22 cellular contexts compared by ENCODE assay signal in the genomic region with DNA sequence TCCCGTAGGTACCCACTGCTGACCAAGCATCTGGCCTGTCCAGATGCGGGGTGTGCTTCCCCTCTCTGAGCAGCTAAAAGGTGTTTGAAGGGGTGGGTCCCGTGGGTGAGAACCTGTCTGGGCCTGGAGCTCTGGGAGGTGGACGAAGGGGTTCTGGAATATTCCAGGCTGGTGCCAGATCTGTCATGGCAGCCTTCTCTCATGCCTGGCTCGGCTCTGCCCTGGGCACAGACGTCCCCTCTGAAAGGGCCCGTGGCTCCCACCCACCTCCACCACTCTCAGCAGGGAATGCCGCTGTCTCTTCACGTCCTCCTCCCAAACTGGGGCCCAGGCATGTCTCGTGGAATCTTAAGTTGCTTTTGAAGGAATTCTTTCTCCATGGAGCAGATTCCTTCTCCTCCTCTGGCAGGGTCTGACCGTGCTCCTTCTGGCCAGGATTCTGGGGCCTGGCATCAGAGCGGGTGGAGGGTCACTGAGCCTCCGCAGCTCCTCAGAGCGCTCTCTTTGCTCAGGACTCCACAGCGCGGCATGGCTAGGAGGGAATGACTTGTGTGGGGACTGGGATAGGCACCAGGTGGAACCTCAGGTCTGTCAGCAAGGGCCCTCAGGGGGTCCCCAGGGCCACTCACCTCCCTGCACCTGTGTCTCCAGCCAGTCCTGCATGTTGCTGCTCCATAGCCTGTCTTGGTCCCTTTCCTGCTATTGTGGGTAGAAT. TPM values are rescaled to one million over a fixed set of nuclear protein-coding genes. Genes with fewer than 3 reads are reported as not detected.
DNase-seq lines count a peak whose midpoint lies in the region; ATAC-seq and TF ChIP-seq lines count a peak whose summit lies in the region.
"Had no signal": no experiment of that assay in that cellular context is flagged by ENCODE, and none has a peak within 500 bp of the region (broad histone marks: within the 10 kb centered on the region; RNA-seq: fewer than 3 reads in every experiment).

No MANE protein-coding gene starts in this region.

- H2AK5ac ChIP-seq in neuronal stem cell (ENCODE audit: low read depth, low read length): no peak overlapping the region

- no peak overlapping the region for H2BK15ac ChIP-seq in neuronal stem cell (ENCODE audit: low read length)

- no peak overlapping the region for H3K4me3 ChIP-seq in right cardiac atrium (ENCODE audit: low read length)
- H3K4me3 ChIP-seq in neuronal stem cell (ENCODE audit: low read length in 2 of 2): no peak overlapping the region
- H3K4me3 ChIP-seq in suprapubic skin: no peak overlapping the region
- H3K4me3 ChIP-seq: A549, SK-N-MC had no signal

- no peak overlapping the region for H2AFZ ChIP-seq in neuronal stem cell (ENCODE audit: low read length)

- peak overlapping the region; percentile 2 for H3K14ac ChIP-seq in neuronal stem cell (ENCODE audit: low read length)

- no peak for TF ChIP-seq POLR2A in suprapubic skin (IDR thresholded peaks at IDR 0.05)

- no peak overlapping the region for H2BK12ac ChIP-seq in neuronal stem cell (ENCODE audit: low read length)

- H3K4ac ChIP-seq in neuronal stem cell (ENCODE audit: low read length): no peak overlapping the region

- no peak overlapping the region for H3K23ac ChIP-seq in neuronal stem cell (ENCODE audit: low read depth, low read length, poor library complexity)

- H3K27ac ChIP-seq in right cardiac atrium (ENCODE audit: low read length): no peak overlapping the region
- H3K27ac ChIP-seq in neuronal stem cell (replicated peaks; ENCODE audit: low read length): no peak overlapping the region
- H3K27ac ChIP-seq in suprapubic skin: no peak overlapping the region
- H3K27ac ChIP-seq: A549, HL-60, KMS-11, SK-N-MC had no signal

- intact Hi-C loops in right cardiac atrium (cut with DNase I): no loop called here
- intact Hi-C loops in left cardiac atrium (cut with DNase I): no loop called here

- ATAC-seq in right cardiac atrium: no peak
- no peak for ATAC-seq in left cardiac atrium
- ATAC-seq: A549, HCT116 had no signal

- H3K18ac ChIP-seq in neuronal stem cell (ENCODE audit: low read length): no peak overlapping the region

- 71% methylated on average over 16 of the region's 16 CpGs for WGBS in right cardiac atrium
- WGBS in neuronal stem cell (ENCODE audit: extremely low coverage in 2 of 2, insufficient read length in 2 of 2, insufficient replicate concordance in 1 of 2), 2 donors: no CpG with 5 or more reads among the region's 16 CpGs
- WGBS in suprapubic skin: 71% methylated on average over 13 of the region's 16 CpGs

- peaks cover 11% of the 10 kb centered on the region for H3K79me1 ChIP-seq in neuronal stem cell (ENCODE audit: low read depth, low read length)

- H3K4me2 ChIP-seq in neuronal stem cell (ENCODE audit: insufficient read depth, low read length, poor library complexity, severe bottlenecking): no peak overlapping the region
- H3K4me2 ChIP-seq: A549, KMS-11 had no signal

- H4K8ac ChIP-seq in neuronal stem cell (ENCODE audit: low read depth, low read length): no peak overlapping the region

- H3K9ac ChIP-seq in neuronal stem cell (ENCODE audit: low read depth, low read length, poor library complexity): no peak overlapping the region
- H3K9ac ChIP-seq: KMS-11 had no signal

- TF ChIP-seq EP300 in suprapubic skin (IDR thresholded peaks at IDR 0.05): no peak

- H3K4me1 ChIP-seq in right cardiac atrium (ENCODE audit: control insufficient read depth, insufficient read depth, low read length) (peaks cover 2% of the 10 kb centered on the region), neuronal stem cell (ENCODE audit: control insufficient read depth in 2 of 2, insufficient read depth in 1 of 2, low read depth in 1 of 2, low read length in 2 of 2) (peaks cover 10 to 14% of the 10 kb centered on the region in 2 donors), suprapubic skin (peaks cover 9% of the 10 kb centered on the region)
- H3K4me1 ChIP-seq: A549 had no signal

- no peaks in the 10 kb centered on the region for H3K9me3 ChIP-seq in right cardiac atrium (ENCODE audit: control insufficient read depth, low read length)
- peaks cover 0 to 2% of the 10 kb centered on the region in 2 donors for H3K9me3 ChIP-seq in neuronal stem cell (replicated peaks in 1 of 2; ENCODE audit: control insufficient read depth in 2 of 2, insufficient read depth in 1 of 2, low read depth in 1 of 2, low read length in 2 of 2)
- H3K9me3 ChIP-seq in suprapubic skin: no peaks in the 10 kb centered on the region
- H3K9me3 ChIP-seq: A549 had no signal

- H3K36me3 ChIP-seq in neuronal stem cell (replicated peaks in 1 of 2; ENCODE audit: control insufficient read depth in 2 of 2, insufficient read depth in 2 of 2, low read length in 2 of 2): peaks cover 0 to 6% of the 10 kb centered on the region in 2 donors
- no peaks in the 10 kb centered on the region for H3K36me3 ChIP-seq in suprapubic skin

- peak in 2 of 3 donors; percentile 12 to 16 for DNase-seq in right cardiac atrium
- DNase-seq in left cardiac atrium: no peak
- no peak for DNase-seq in neuronal stem cell (ENCODE audit: low spot score)
- DNase-seq in suprapubic skin (ENCODE audit: low spot score in 2 of 2): peak; percentile 47 to 70
- DNase-seq in AG08395 (ENCODE audit: low spot score): no peak
- no peak for DNase-seq in SKM-1 (lab: John Stamatoyannopoulos, UW; ENCODE audit: unreplicated experiment)
- no peak for DNase-seq in cerebellar cortex (ENCODE audit: low spot score)
- DNase-seq: C1 segment of cervical spinal cord; CD8-positive, alpha-beta memory T cell; DMS 273 treated with DMSO at 0.1 percent for 48 hours; DMS79 treated with DMSO at 0.1 percent for 48 hours; GF-D8; MM.1S; NCI-H2029 treated with DMSO at 0.1 percent for 48 hours; NCI-H526 treated with DMSO at 0.1 percent for 48 hours; RPMI8226; SIG-M5 had no signal

- H3K27me3 ChIP-seq in right cardiac atrium (ENCODE audit: control insufficient read depth, insufficient read depth) (no peaks in the 10 kb centered on the region), neuronal stem cell (ENCODE audit: control insufficient read depth in 3 of 3, insufficient read depth in 3 of 3, low read depth in 1 of 3, low read length in 3 of 3) (no peaks in the 10 kb centered on the region), suprapubic skin (peaks cover 10% of the 10 kb centered on the region)

- H4K91ac ChIP-seq in neuronal stem cell (ENCODE audit: low read depth, low read length, poor library complexity): no peak overlapping the region

- peak overlapping the region; percentile 26 for H2BK5ac ChIP-seq in neuronal stem cell (ENCODE audit: low read length)

- no peak overlapping the region for H2BK120ac ChIP-seq in neuronal stem cell (ENCODE audit: low read depth, low read length)

- no peak for TF ChIP-seq CTCF in suprapubic skin (IDR thresholded peaks at IDR 0.05)

RNA-seq across cellular contexts. Expression of a gene that starts 5.9 kb away (rescaled TPM):
- total RNA-seq in right cardiac atrium (10 to 100 TPM; 18.0 to 47.5 (median 27.4) TPM), left cardiac atrium (10 to 100 TPM; 39.1 to 41.6 TPM), suprapubic skin (100 to 1,000 TPM in 1 of 4 donors, 10 to 100 TPM in 3; 25.4 to 144 (median 50.0) TPM)
- 33.2 TPM for polyA plus RNA-seq in right cardiac atrium
- 20.8 TPM for polyA plus RNA-seq in neuronal stem cell (2013, experiment 1 of 2)
- 20.3 TPM for polyA plus RNA-seq in neuronal stem cell (2013, experiment 2 of 2)

Comparison
In these comparisons a context has a peak if more than half of its experiments do, and no peak if none do; other contexts are left out.
1. DNase-seq: peak in right cardiac atrium (2 of 3) and suprapubic skin (2 of 2); none in left cardiac atrium (single experiment), neuronal stem cell (single experiment), AG08395 (single experiment), SKM-1 (single experiment) and cerebellar cortex (single experiment).